In genomic region chr3:119637679-119638525, GRCh38 we compare ENCODE assay signal across 8 cellular contexts. TPM values are rescaled to one million over a fixed set of nuclear protein-coding genes. Genes with fewer than 3 reads are reported as not detected.
DNase-seq lines count a peak whose midpoint lies in the region; ATAC-seq lines count a peak whose summit lies in the region.

No MANE protein-coding gene starts in this region.

- H3K27ac ChIP-seq in CD4-positive, CD25-positive, alpha-beta regulatory T cell (ENCODE audit: insufficient read depth, low read length, poor library complexity, severe bottlenecking) = peak overlapping the region; percentile 19
- H3K27ac ChIP-seq in right cardiac atrium (ENCODE audit: low read length) (peak overlapping the region; percentile 99), thymus (ENCODE audit: low read depth) (peak overlapping the region; percentile 73)

- H3K4me3 ChIP-seq in CD4-positive, CD25-positive, alpha-beta regulatory T cell (ENCODE audit: low read depth, low read length) = peak overlapping the region; percentile 17
- no peak overlapping the region for H3K4me3 ChIP-seq in right cardiac atrium (ENCODE audit: low read length)
- H3K4me3 ChIP-seq in thymus (ENCODE audit: low read length) = no peak overlapping the region

- peaks cover 0 to 4% (median 0%) of the 10 kb centered on the region in 7 donors for H3K9me3 Mint-ChIP-seq in CD4-positive, CD25-positive, alpha-beta regulatory T cell
- peaks cover 5 to 10% of the 10 kb centered on the region in 2 donors for H3K9me3 Mint-ChIP-seq in activated naive CD4-positive, alpha-beta T cell treated with anti-CD3 and anti-CD28 coated beads, Interleukin-2, amount 50 U/mL, for 72 hours

- intact Hi-C loops in right cardiac atrium (cut with DNase I) = no loop called here

- H3K4me1 ChIP-seq in CD4-positive, CD25-positive, alpha-beta regulatory T cell (ENCODE audit: control insufficient read depth, insufficient read depth, low read length, poor library complexity, severe bottlenecking) = peaks cover 20% of the 10 kb centered on the region
- H3K4me1 ChIP-seq in right cardiac atrium (ENCODE audit: control insufficient read depth, insufficient read depth, low read length) (peaks cover 19% of the 10 kb centered on the region), thymus (ENCODE audit: control insufficient read depth, insufficient read depth, low read length) (no peaks in the 10 kb centered on the region)

- 55% methylated on average over 7 of the region's 7 CpGs for WGBS in right cardiac atrium
- 73% methylated on average over 7 of the region's 7 CpGs for WGBS in thymus

- no peaks in the 10 kb centered on the region for H3K27me3 ChIP-seq in CD4-positive, CD25-positive, alpha-beta regulatory T cell (ENCODE audit: control insufficient read depth, insufficient read depth, low read length)
- no peaks in the 10 kb centered on the region for H3K27me3 ChIP-seq in right cardiac atrium (ENCODE audit: control insufficient read depth, insufficient read depth)
- no peaks in the 10 kb centered on the region for H3K27me3 ChIP-seq in thymus (ENCODE audit: control insufficient read depth, insufficient read depth)

- H3K27me3 Mint-ChIP-seq in CD4-positive, CD25-positive, alpha-beta regulatory T cell = no peaks in the 10 kb centered on the region

- no peaks in the 10 kb centered on the region for H3K9me3 ChIP-seq in CD4-positive, CD25-positive, alpha-beta regulatory T cell (ENCODE audit: control insufficient read depth in 2 of 2, low read length in 2 of 2)
- H3K9me3 ChIP-seq in right cardiac atrium (ENCODE audit: control insufficient read depth, low read length) (no peaks in the 10 kb centered on the region), thymus (ENCODE audit: control insufficient read depth) (no peaks in the 10 kb centered on the region)

- H3K36me3 ChIP-seq in CD4-positive, CD25-positive, alpha-beta regulatory T cell (ENCODE audit: control insufficient read depth, insufficient read depth, low read length) = peaks cover 8% of the 10 kb centered on the region
- peaks cover 3% of the 10 kb centered on the region for H3K36me3 ChIP-seq in thymus (ENCODE audit: control insufficient read depth, insufficient read depth)

- H3K4me1 Mint-ChIP-seq in CD4-positive, CD25-positive, alpha-beta regulatory T cell = peaks cover 11 to 29% (median 18%) of the 10 kb centered on the region in 4 donors

- H3K4me3 Mint-ChIP-seq in CD4-positive, CD25-positive, alpha-beta regulatory T cell = peak overlapping the region in 1 of 4 donors; percentile 17

- no peak for ATAC-seq in CD4-positive, CD25-positive, alpha-beta regulatory T cell (ENCODE audit: low read depth in 2 of 2)
- ATAC-seq in GM19452 (IDR thresholded peaks at IDR 0.05; ENCODE audit: unreplicated experiment) (peak; percentile 37), HG03457 (IDR thresholded peaks at IDR 0.05; ENCODE audit: unreplicated experiment) (peak; percentile 23), right cardiac atrium (peak; percentile 19 to 69)
- ATAC-seq in activated naive CD4-positive, alpha-beta T cell treated with anti-CD3 and anti-CD28 coated beads, Interleukin-2, amount 50 U/mL, for 72 hours = peak; percentile 43 to 52

- peaks cover 10% of the 10 kb centered on the region for H3K36me3 Mint-ChIP-seq in CD4-positive, CD25-positive, alpha-beta regulatory T cell
- H3K36me3 Mint-ChIP-seq in activated naive CD4-positive, alpha-beta T cell treated with anti-CD3 and anti-CD28 coated beads, Interleukin-2, amount 50 U/mL, for 72 hours = peaks cover 9 to 28% of the 10 kb centered on the region in 2 donors

- peak overlapping the region; percentile 67 to 95 (median 74) for H3K27ac Mint-ChIP-seq in CD4-positive, CD25-positive, alpha-beta regulatory T cell
- peak overlapping the region; percentile 98 for H3K27ac Mint-ChIP-seq in activated naive CD4-positive, alpha-beta T cell treated with anti-CD3 and anti-CD28 coated beads, Interleukin-2, amount 50 U/mL, for 72 hours

- DNase-seq in CD4-positive, CD25-positive, alpha-beta regulatory T cell = peak in 1 of 3 donors; percentile 57
- DNase-seq in activated naive CD4-positive, alpha-beta T cell treated with anti-CD3 and anti-CD28 coated beads, Interleukin-2, amount 50 U/mL, for 72 hours (ENCODE audit: low spot score in 2 of 2) = peak in 1 of 2 donors; percentile 18
- no peak for DNase-seq in right cardiac atrium
- no peak for DNase-seq in retina
- DNase-seq in NCI-H774 (lab: John Stamatoyannopoulos, UW) = no peak

RNA-seq across cellular contexts. Expression of gene POPDC2, which starts 22.5 kb away (rescaled TPM):
- 5.5 TPM for total RNA-seq in CD4-positive, CD25-positive, alpha-beta regulatory T cell
- 1 to 10 TPM; 1.9 to 3.2 (median 2.4) TPM for polyA plus RNA-seq in CD4-positive, CD25-positive, alpha-beta regulatory T cell
- 1 to 10 TPM in 1 of 2 donors, under 1 TPM in 1; 0.73 to 1.9 TPM for total RNA-seq in activated naive CD4-positive, alpha-beta T cell treated with anti-CD3 and anti-CD28 coated beads, Interleukin-2, amount 50 U/mL, for 72 hours
- total RNA-seq in right cardiac atrium = 100 to 1,000 TPM; 348 to 827 (median 453) TPM
- polyA plus RNA-seq in right cardiac atrium = 504 TPM
- 8.4 TPM for polyA plus RNA-seq in thymus

RNA-seq across cellular contexts. Expression of gene COX17, which starts 39.3 kb away (rescaled TPM):
- 34.1 TPM for total RNA-seq in CD4-positive, CD25-positive, alpha-beta regulatory T cell
- 100 to 1,000 TPM in 2 of 4 donors, 10 to 100 TPM in 2; 82.1 to 124 (median 97.2) TPM for polyA plus RNA-seq in CD4-positive, CD25-positive, alpha-beta regulatory T cell
- total RNA-seq in activated naive CD4-positive, alpha-beta T cell treated with anti-CD3 and anti-CD28 coated beads, Interleukin-2, amount 50 U/mL, for 72 hours = 10 to 100 TPM; 76.2 to 78.2 TPM
- total RNA-seq in right cardiac atrium = 100 to 1,000 TPM; 108 to 138 (median 132) TPM
- polyA plus RNA-seq in right cardiac atrium (622 TPM), thymus (171 TPM)

RNA-seq across cellular contexts. Expression of gene PLA1A, which starts 40.2 kb away (rescaled TPM):
- not detected for total RNA-seq in CD4-positive, CD25-positive, alpha-beta regulatory T cell
- polyA plus RNA-seq in CD4-positive, CD25-positive, alpha-beta regulatory T cell = under 1 TPM in 1 of 4 donors, not detected in 3; 0.18 TPM
- total RNA-seq in activated naive CD4-positive, alpha-beta T cell treated with anti-CD3 and anti-CD28 coated beads, Interleukin-2, amount 50 U/mL, for 72 hours = under 1 TPM in 1 of 2 donors, not detected in 1; 0.52 TPM
- 1 to 10 TPM; 4.3 to 7.5 (median 5.5) TPM for total RNA-seq in right cardiac atrium
- 4.4 TPM for polyA plus RNA-seq in right cardiac atrium
- 3.0 TPM for polyA plus RNA-seq in thymus

RNA-seq across cellular contexts. Expression of gene ADPRH, which starts 58.6 kb away (rescaled TPM):
- total RNA-seq in CD4-positive, CD25-positive, alpha-beta regulatory T cell = 6.6 TPM
- polyA plus RNA-seq in CD4-positive, CD25-positive, alpha-beta regulatory T cell = 10 to 100 TPM in 3 of 4 donors, 1 to 10 TPM in 1; 6.2 to 17.2 (median 14.6) TPM
- 1 to 10 TPM; 3.4 to 5.1 TPM for total RNA-seq in activated naive CD4-positive, alpha-beta T cell treated with anti-CD3 and anti-CD28 coated beads, Interleukin-2, amount 50 U/mL, for 72 hours
- 10 to 100 TPM in 3 of 4 donors, 1 to 10 TPM in 1; 9.5 to 11.9 (median 10.3) TPM for total RNA-seq in right cardiac atrium
- polyA plus RNA-seq in right cardiac atrium (6.5 TPM), thymus (8.2 TPM)

Comparison
In these comparisons a context has a peak if more than half of its experiments do, and no peak if none do; other contexts are left out.
1. ATAC-seq: peak in GM19452 (single experiment), HG03457 (single experiment), activated naive CD4-positive, alpha-beta T cell treated with anti-CD3 and anti-CD28 coated beads, Interleukin-2, amount 50 U/mL, for 72 hours (2 of 2) and right cardiac atrium (2 of 2); none in CD4-positive, CD25-positive, alpha-beta regulatory T cell (0 of 2).
2. H3K27ac ChIP-seq: peak in every context shown above with its lines; median percentile 99 in right cardiac atrium; 73 in thymus; 19 in CD4-positive, CD25-positive, alpha-beta regulatory T cell.
3. RNA of gene POPDC2, which starts 22.5 kb away (total RNA-seq): 348 to 827 TPM in right cardiac atrium; 5.5 TPM in CD4-positive, CD25-positive, alpha-beta regulatory T cell (single experiment) and 0.73 to 1.9 TPM in activated naive CD4-positive, alpha-beta T cell treated with anti-CD3 and anti-CD28 coated beads, Interleukin-2, amount 50 U/mL, for 72 hours; every median in the first group is over 10 times any median in the second.